In the genomic region with DNA sequence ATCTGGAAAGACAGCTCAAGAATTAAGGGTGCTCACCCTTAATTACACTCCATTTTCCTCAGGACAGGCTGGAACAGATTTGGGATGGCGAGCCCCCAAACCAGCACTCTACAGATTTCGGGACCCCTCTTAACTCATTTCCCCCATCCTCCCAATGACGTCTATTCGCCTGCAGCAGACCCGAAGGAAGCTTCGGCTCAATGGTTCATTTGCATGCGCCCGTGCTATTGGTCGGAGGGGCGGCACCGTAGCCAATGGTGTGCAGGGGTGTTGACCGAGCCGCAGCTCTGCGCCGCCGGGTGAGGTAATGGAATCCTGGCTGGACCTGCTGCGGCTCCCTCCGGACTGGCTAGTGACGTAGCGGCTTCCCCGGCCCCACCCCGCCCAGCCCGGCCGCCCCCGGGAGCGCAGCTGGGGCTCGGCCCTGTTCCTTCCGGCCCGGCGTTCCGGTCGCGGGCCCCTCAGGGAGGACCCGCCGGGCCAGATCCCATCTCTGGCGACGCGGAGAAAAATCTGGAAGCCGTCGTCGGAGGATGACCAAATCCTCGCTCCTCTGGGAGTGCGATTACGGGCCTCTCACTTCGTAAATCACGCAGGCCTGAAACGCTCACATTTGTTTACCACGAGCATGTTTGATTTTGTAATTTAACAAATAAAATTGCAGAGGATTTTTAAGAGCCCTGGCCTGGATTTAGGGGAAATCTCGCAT, we compare ENCODE assay signal across 1 cellular context.
TF ChIP-seq lines count a peak whose summit lies in the region.

No MANE protein-coding gene starts in this region.

TF ChIP-seq in HEK293, 187 proteins besides CTCF, POLR2A, EP300 and RAD21 (continued from another document):
- TF ChIP-seq, protein P1, sequence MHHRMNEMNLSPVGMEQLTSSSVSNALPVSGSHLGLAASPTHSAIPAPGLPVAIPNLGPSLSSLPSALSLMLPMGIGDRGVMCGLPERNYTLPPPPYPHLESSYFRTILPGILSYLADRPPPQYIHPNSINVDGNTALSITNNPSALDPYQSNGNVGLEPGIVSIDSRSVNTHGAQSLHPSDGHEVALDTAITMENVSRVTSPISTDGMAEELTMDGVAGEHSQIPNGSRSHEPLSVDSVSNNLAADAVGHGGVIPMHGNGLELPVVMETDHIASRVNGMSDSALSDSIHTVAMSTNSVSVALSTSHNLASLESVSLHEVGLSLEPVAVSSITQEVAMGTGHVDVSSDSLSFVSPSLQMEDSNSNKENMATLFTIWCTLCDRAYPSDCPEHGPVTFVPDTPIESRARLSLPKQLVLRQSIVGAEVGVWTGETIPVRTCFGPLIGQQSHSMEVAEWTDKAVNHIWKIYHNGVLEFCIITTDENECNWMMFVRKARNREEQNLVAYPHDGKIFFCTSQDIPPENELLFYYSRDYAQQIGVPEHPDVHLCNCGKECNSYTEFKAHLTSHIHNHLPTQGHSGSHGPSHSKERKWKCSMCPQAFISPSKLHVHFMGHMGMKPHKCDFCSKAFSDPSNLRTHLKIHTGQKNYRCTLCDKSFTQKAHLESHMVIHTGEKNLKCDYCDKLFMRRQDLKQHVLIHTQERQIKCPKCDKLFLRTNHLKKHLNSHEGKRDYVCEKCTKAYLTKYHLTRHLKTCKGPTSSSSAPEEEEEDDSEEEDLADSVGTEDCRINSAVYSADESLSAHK (tag by site-specific recombination; IDR thresholded peaks at IDR 0.05): no peak
- TF ChIP-seq YY2 (tag by site-specific recombination; IDR thresholded peaks at IDR 0.05) (no peak), ZNF473 (tag by site-specific recombination; IDR thresholded peaks at IDR 0.05) (no peak), ZBTB21 (tag by site-specific recombination; IDR thresholded peaks at IDR 0.05) (peak; percentile 85), ZNF629 (tag by site-specific recombination; IDR thresholded peaks at IDR 0.05) (peak; percentile 96)
- TF ChIP-seq, protein P2, sequence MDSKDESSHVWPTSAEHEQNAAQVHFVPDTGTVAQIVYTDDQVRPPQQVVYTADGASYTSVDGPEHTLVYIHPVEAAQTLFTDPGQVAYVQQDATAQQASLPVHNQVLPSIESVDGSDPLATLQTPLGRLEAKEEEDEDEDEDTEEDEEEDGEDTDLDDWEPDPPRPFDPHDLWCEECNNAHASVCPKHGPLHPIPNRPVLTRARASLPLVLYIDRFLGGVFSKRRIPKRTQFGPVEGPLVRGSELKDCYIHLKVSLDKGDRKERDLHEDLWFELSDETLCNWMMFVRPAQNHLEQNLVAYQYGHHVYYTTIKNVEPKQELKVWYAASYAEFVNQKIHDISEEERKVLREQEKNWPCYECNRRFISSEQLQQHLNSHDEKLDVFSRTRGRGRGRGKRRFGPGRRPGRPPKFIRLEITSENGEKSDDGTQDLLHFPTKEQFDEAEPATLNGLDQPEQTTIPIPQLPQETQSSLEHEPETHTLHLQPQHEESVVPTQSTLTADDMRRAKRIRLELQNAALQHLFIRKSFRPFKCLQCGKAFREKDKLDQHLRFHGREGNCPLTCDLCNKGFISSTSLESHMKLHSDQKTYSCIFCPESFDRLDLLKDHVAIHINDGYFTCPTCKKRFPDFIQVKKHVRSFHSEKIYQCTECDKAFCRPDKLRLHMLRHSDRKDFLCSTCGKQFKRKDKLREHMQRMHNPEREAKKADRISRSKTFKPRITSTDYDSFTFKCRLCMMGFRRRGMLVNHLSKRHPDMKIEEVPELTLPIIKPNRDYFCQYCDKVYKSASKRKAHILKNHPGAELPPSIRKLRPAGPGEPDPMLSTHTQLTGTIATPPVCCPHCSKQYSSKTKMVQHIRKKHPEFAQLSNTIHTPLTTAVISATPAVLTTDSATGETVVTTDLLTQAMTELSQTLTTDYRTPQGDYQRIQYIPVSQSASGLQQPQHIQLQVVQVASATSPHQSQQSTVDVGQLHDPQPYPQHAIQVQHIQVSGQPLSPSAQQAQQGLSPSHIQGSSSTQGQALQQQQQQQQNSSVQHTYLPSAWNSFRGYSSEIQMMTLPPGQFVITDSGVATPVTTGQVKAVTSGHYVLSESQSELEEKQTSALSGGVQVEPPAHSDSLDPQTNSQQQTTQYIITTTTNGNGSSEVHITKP (tag by site-specific recombination; IDR thresholded peaks at IDR 0.05): 0 out of 2 replicates have a peak, but pooled peaks have one; percentile 19
- TF ChIP-seq, protein P3, sequence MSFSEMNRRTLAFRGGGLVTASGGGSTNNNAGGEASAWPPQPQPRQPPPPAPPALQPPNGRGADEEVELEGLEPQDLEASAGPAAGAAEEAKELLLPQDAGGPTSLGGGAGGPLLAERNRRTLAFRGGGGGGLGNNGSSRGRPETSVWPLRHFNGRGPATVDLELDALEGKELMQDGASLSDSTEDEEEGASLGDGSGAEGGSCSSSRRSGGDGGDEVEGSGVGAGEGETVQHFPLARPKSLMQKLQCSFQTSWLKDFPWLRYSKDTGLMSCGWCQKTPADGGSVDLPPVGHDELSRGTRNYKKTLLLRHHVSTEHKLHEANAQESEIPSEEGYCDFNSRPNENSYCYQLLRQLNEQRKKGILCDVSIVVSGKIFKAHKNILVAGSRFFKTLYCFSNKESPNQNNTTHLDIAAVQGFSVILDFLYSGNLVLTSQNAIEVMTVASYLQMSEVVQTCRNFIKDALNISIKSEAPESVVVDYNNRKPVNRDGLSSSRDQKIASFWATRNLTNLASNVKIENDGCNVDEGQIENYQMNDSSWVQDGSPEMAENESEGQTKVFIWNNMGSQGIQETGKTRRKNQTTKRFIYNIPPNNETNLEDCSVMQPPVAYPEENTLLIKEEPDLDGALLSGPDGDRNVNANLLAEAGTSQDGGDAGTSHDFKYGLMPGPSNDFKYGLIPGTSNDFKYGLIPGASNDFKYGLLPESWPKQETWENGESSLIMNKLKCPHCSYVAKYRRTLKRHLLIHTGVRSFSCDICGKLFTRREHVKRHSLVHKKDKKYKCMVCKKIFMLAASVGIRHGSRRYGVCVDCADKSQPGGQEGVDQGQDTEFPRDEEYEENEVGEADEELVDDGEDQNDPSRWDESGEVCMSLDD (tag by site-specific recombination; IDR thresholded peaks at IDR 0.05): peak; percentile 60; the same call in 1 of the 2 replicates
TF ChIP-seq in HEK293: peak in this region for 43.
